Comparison of ENCODE assay signal across 6 cellular contexts in genomic region chr1:16493731-16494130, GRCh38. TPM values are rescaled to one million over a fixed set of nuclear protein-coding genes. Genes with fewer than 3 reads are reported as not detected.
"Had no signal": no experiment of that assay in that cellular context is flagged by ENCODE, and none has a peak within 500 bp of the region (broad histone marks: within the 10 kb centered on the region; RNA-seq: fewer than 3 reads in every experiment).

No MANE protein-coding gene starts in this region.

RNA-seq across cellular contexts. Expression of gene SPATA21, which starts 56.5 kb away (rescaled TPM):
- total RNA-seq: activated CD8-positive, alpha-beta memory T cell treated with anti-CD3 and anti-CD28 coated beads for 36 hours; activated T-cell treated with anti-CD3 and anti-CD28 coated beads, Interleukin-2, amount 50 U/mL, for 72 hours; ascending aorta; body of pancreas; Right ventricle myocardium inferior; T-cell had no signal
